Comparison of ENCODE assay signal across 20 cellular contexts in genomic region chr3:70393881-70394612, GRCh38.
"Had no signal": no experiment of that assay in that cellular context is flagged by ENCODE, and none has a peak within 500 bp of the region (broad histone marks: within the 10 kb centered on the region; RNA-seq: fewer than 3 reads in every experiment).

No MANE protein-coding gene starts in this region.

- H3K9me3 ChIP-seq: MG63 had no signal

- H3K36me3 ChIP-seq: MG63 had no signal

- DNase-seq: activated CD4-positive, alpha-beta T cell treated with anti-CD3 and anti-CD28 coated beads for 4 hours; activated CD8-positive, alpha-beta memory T cell treated with anti-CD3 and anti-CD28 coated beads, Interleukin-2, amount 10 ng/mL, durations not matched to agents 7 days and 5 days; activated effector memory CD4-positive, alpha-beta T cell treated with Interleukin-2 at 50 U/mL for 16 hours; activated naive CD4-positive, alpha-beta T cell; activated T-cell treated with anti-CD3 and anti-CD28 coated beads, Interleukin-2, amount 50 U/mL, for 24 hours; aorta; central memory CD4-positive, alpha-beta T cell; MG63; MV-4-11; NCI-H1092 treated with DMSO at 0.1 percent for 48 hours; NCI-H1417 treated with DMSO at 0.1 percent for 48 hours; NCI-H1694; NCI-H2081; NCI-H2171; NCI-H2227 treated with DMSO at 0.1 percent for 48 hours; NCI-H69; PC-3; SHP77 treated with DMSO at 0.1 percent for 48 hours had no signal

- H3K27me3 ChIP-seq: MG63 had no signal

- H3K4me3 ChIP-seq: MG63 had no signal

- ATAC-seq: activated CD4-positive, CD25-positive, alpha-beta regulatory T cell treated with anti-CD3 and anti-CD28 coated beads, Interleukin-2, amount 50 U/mL, for 24 hours; activated CD8-positive, alpha-beta memory T cell treated with anti-CD3 and anti-CD28 coated beads, Interleukin-2, amount 10 ng/mL, durations not matched to agents 7 days and 5 days; PC-3 had no signal

- FAIRE-seq: bronchial epithelial cell had no signal
